In genomic region chr3:15768421-15769255, GRCh38 we compare ENCODE assay signal across 9 cellular contexts. TPM values are rescaled to one million over a fixed set of nuclear protein-coding genes. Genes with fewer than 3 reads are reported as not detected.
DNase-seq lines count a peak whose midpoint lies in the region; ATAC-seq and TF ChIP-seq lines count a peak whose summit lies in the region.
"Had no signal": no experiment of that assay in that cellular context is flagged by ENCODE, and none has a peak within 500 bp of the region (broad histone marks: within the 10 kb centered on the region; RNA-seq: fewer than 3 reads in every experiment).

No MANE protein-coding gene starts in this region.

- no peak for TF ChIP-seq CTCF in SK-N-SH (IDR thresholded peaks at IDR 0.05)

- no peaks in the 10 kb centered on the region for H3K27me3 ChIP-seq in BLaER1 treated with 17β-estradiol and CSF1 and Interleukin-3, amounts not matched to agents 10 nM and 100 nM
- no peaks in the 10 kb centered on the region for H3K27me3 ChIP-seq in SK-N-SH (ENCODE audit: insufficient read depth)

- peaks cover 24% of the 10 kb centered on the region for H3F3A ChIP-seq in SK-N-SH (replicated peaks; ENCODE audit: insufficient read depth)

- H3K4me2 ChIP-seq in BLaER1 treated with 17β-estradiol and CSF1 and Interleukin-3, amounts not matched to agents 10 nM and 100 nM = peak overlapping the region in 9 of 11 experiments; percentile 10 to 81 (median 60); a peak in 16 of 22 replicates
- H3K4me2 ChIP-seq in SK-N-SH = peak overlapping the region; percentile 62

- POLR2A ChIA-PET in SK-N-SH (lab: Yijun Ruan, JAX) = no interaction called here

- no peak for DNase-seq in SK-N-SH
- peak; percentile 91 for DNase-seq in fibroblast of the conjunctiva (ENCODE audit: low read depth)
- no peak for DNase-seq in stimulated activated naive B cell treated with anti-CD40 and anti-IgM and Interleukin-4, amounts not matched to agents 10 μg/mL and 1 μg/mL and 100 μg/mL, for 72 hours
- no peak for DNase-seq in T1000 (lab: John Stamatoyannopoulos, UW)
- no peak for DNase-seq in NCI-H1105 (lab: John Stamatoyannopoulos, UW)

- H3K4me1 ChIP-seq in BLaER1 treated with 17β-estradiol and CSF1 and Interleukin-3, amounts not matched to agents 10 nM and 100 nM = peaks cover 0 to 57% (median 25%) of the 10 kb centered on the region in 10 experiments; a peak in 15 of 20 replicates
- H3K4me1 ChIP-seq in SK-N-SH (ENCODE audit: control insufficient read depth in 1 of 2, insufficient read depth in 2 of 2, low read depth in 1 of 2, low read length in 1 of 2) = peaks cover 2 to 25% of the 10 kb centered on the region in 2 experiments; a peak in 3 of 4 replicates

- peak in 1 of 2 experiments; percentile 88; a peak in 2 of 4 replicates for TF ChIP-seq EP300 in SK-N-SH (IDR thresholded peaks at IDR 0.05; ENCODE audit: borderline replicate concordance in 1 of 2, low read depth in 1 of 2, low read length in 1 of 2)

- no peak overlapping the region for H2AFZ ChIP-seq in SK-N-SH (ENCODE audit: low read depth)

- peak overlapping the region; percentile 49 to 87 (median 64); a peak in 21 of 22 replicates for H3K27ac ChIP-seq in BLaER1 treated with 17β-estradiol and CSF1 and Interleukin-3, amounts not matched to agents 10 nM and 100 nM
- H3K27ac ChIP-seq in SK-N-SH (ENCODE audit: low read depth in 2 of 2, low read length in 1 of 2) = peak overlapping the region; percentile 74 to 92; a peak in 3 of 4 replicates

- H4K20me1 ChIP-seq in BLaER1 treated with 17β-estradiol and CSF1 and Interleukin-3, amounts not matched to agents 10 nM and 100 nM = peaks cover 0 to 71% (median 19%) of the 10 kb centered on the region in 11 experiments; a peak in 8 of 22 replicates
- H4K20me1 ChIP-seq in SK-N-SH (ENCODE audit: insufficient read depth) = no peaks in the 10 kb centered on the region; the same call in 1 of the 2 replicates

- TF ChIP-seq RAD21 in SK-N-SH (IDR thresholded peaks at IDR 0.05; ENCODE audit: low read length) = no peak

- H3K4me1 Mint-ChIP-seq in stimulated activated naive B cell treated with anti-CD40 and anti-IgM and Interleukin-4, amounts not matched to agents 10 μg/mL and 1 μg/mL and 100 μg/mL, for 72 hours = peaks cover 20 to 48% of the 10 kb centered on the region in 2 donors

- peak overlapping the region in 8 of 11 experiments; percentile 11 to 71 (median 60); a peak in 15 of 22 replicates for H3K9ac ChIP-seq in BLaER1 treated with 17β-estradiol and CSF1 and Interleukin-3, amounts not matched to agents 10 nM and 100 nM
- H3K9ac ChIP-seq in SK-N-SH = peak overlapping the region; percentile 54; the same call in 1 of the 2 replicates

- H3K27ac Mint-ChIP-seq in stimulated activated naive B cell treated with anti-CD40 and anti-IgM and Interleukin-4, amounts not matched to agents 10 μg/mL and 1 μg/mL and 100 μg/mL, for 72 hours = peak overlapping the region; percentile 82
- H3K27ac Mint-ChIP-seq: memory B cell had no signal

- H3K9me2 ChIP-seq in SK-N-SH = no peaks in the 10 kb centered on the region

- H3K9me3 ChIP-seq in BLaER1 treated with 17β-estradiol and CSF1 and Interleukin-3, amounts not matched to agents 10 nM and 100 nM (replicated peaks in 1 of 11) = peaks cover 0 to 11% (median 0%) of the 10 kb centered on the region in 11 experiments; a peak in 6 of 22 replicates
- H3K9me3 ChIP-seq in SK-N-SH = no peaks in the 10 kb centered on the region

- no peaks in the 10 kb centered on the region for H3K27me3 Mint-ChIP-seq in stimulated activated naive B cell treated with anti-CD40 and anti-IgM and Interleukin-4, amounts not matched to agents 10 μg/mL and 1 μg/mL and 100 μg/mL, for 72 hours
- H3K27me3 Mint-ChIP-seq: memory B cell had no signal

- peaks cover 17 to 39% of the 10 kb centered on the region in 2 donors for H3K36me3 Mint-ChIP-seq in stimulated activated naive B cell treated with anti-CD40 and anti-IgM and Interleukin-4, amounts not matched to agents 10 μg/mL and 1 μg/mL and 100 μg/mL, for 72 hours

- peaks cover 0 to 3% of the 10 kb centered on the region in 2 donors for H3K9me3 Mint-ChIP-seq in stimulated activated naive B cell treated with anti-CD40 and anti-IgM and Interleukin-4, amounts not matched to agents 10 μg/mL and 1 μg/mL and 100 μg/mL, for 72 hours
- H3K9me3 Mint-ChIP-seq: memory B cell had no signal

- CTCF ChIA-PET in SK-N-SH (lab: Yijun Ruan, JAX) = no interaction called here

- H3K4me3 ChIP-seq in BLaER1 treated with 17β-estradiol and CSF1 and Interleukin-3, amounts not matched to agents 10 nM and 100 nM = no peak overlapping the region; a peak in 2 of 20 replicates
- no peak overlapping the region; a peak in 1 of 4 replicates for H3K4me3 ChIP-seq in SK-N-SH (ENCODE audit: low read depth in 2 of 2, low read length in 1 of 2)

- H3K36me3 ChIP-seq in BLaER1 treated with 17β-estradiol and CSF1 and Interleukin-3, amounts not matched to agents 10 nM and 100 nM = peaks cover 19 to 98% (median 74%) of the 10 kb centered on the region in 11 experiments; a peak in 21 of 22 replicates
- H3K36me3 ChIP-seq in SK-N-SH (replicated peaks in 1 of 2; ENCODE audit: control insufficient read depth in 1 of 2, insufficient read depth in 2 of 2, low read length in 1 of 2) = peaks cover 26 to 75% of the 10 kb centered on the region in 2 experiments

- WGBS in SK-N-SH (ENCODE audit: low lambda C conversion rate) = 61% methylated on average over 5 of the region's 5 CpGs

- ATAC-seq in GM19043 (IDR thresholded peaks at IDR 0.05; ENCODE audit: low read depth, unreplicated experiment) (peak; percentile 90), HG03280 (IDR thresholded peaks at IDR 0.05; ENCODE audit: unreplicated experiment) (peak; percentile 59)
- peak; percentile 93 for ATAC-seq in stimulated activated naive B cell treated with anti-CD40 and anti-IgM and Interleukin-4, amounts not matched to agents 10 μg/mL and 1 μg/mL and 100 μg/mL, for 72 hours (replicated peaks)

- H3K79me2 ChIP-seq in SK-N-SH (ENCODE audit: insufficient read depth) = peaks cover 97% of the 10 kb centered on the region

- peak overlapping the region; percentile 20 to 47 for H3K4me3 Mint-ChIP-seq in stimulated activated naive B cell treated with anti-CD40 and anti-IgM and Interleukin-4, amounts not matched to agents 10 μg/mL and 1 μg/mL and 100 μg/mL, for 72 hours
- H3K4me3 Mint-ChIP-seq: memory B cell had no signal

TF ChIP-seq in SK-N-SH, 30 proteins besides CTCF, POLR2A, EP300 and RAD21 (continues in another document):
- TF ChIP-seq MAX (IDR thresholded peaks at IDR 0.05; ENCODE audit: low read depth) (peak; percentile 49; the same call in 1 of the 2 replicates), GATA2 (CRISPR knock-in tag; IDR thresholded peaks at IDR 0.05) (no peak), FOXM1 (IDR thresholded peaks at IDR 0.05; ENCODE audit: low read depth) (peak; percentile 92), TEAD4 (IDR thresholded peaks at IDR 0.05; ENCODE audit: borderline replicate concordance, insufficient read depth) (peak; percentile 93), GABPA (IDR thresholded peaks at IDR 0.05; ENCODE audit: low read depth) (0 out of 2 replicates have a peak, but pooled peaks have one; percentile 14), MEF2A (IDR thresholded peaks at IDR 0.05; ENCODE audit: borderline replicate concordance, low read depth) (peak; percentile 57), EZH2phosphoT487 (IDR thresholded peaks at IDR 0.05; ENCODE audit: borderline replicate concordance, low read depth) (no peak), SMC3 (IDR thresholded peaks at IDR 0.05; ENCODE audit: low read depth, low read length) (no peak), TCF12 (IDR thresholded peaks at IDR 0.05) (peak; percentile 89)
- TF ChIP-seq, protein P1, sequence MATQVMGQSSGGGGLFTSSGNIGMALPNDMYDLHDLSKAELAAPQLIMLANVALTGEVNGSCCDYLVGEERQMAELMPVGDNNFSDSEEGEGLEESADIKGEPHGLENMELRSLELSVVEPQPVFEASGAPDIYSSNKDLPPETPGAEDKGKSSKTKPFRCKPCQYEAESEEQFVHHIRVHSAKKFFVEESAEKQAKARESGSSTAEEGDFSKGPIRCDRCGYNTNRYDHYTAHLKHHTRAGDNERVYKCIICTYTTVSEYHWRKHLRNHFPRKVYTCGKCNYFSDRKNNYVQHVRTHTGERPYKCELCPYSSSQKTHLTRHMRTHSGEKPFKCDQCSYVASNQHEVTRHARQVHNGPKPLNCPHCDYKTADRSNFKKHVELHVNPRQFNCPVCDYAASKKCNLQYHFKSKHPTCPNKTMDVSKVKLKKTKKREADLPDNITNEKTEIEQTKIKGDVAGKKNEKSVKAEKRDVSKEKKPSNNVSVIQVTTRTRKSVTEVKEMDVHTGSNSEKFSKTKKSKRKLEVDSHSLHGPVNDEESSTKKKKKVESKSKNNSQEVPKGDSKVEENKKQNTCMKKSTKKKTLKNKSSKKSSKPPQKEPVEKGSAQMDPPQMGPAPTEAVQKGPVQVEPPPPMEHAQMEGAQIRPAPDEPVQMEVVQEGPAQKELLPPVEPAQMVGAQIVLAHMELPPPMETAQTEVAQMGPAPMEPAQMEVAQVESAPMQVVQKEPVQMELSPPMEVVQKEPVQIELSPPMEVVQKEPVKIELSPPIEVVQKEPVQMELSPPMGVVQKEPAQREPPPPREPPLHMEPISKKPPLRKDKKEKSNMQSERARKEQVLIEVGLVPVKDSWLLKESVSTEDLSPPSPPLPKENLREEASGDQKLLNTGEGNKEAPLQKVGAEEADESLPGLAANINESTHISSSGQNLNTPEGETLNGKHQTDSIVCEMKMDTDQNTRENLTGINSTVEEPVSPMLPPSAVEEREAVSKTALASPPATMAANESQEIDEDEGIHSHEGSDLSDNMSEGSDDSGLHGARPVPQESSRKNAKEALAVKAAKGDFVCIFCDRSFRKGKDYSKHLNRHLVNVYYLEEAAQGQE (IDR thresholded peaks at IDR 0.05; ENCODE audit: low read depth, low read length) = no peak
- TF ChIP-seq, protein P2, sequence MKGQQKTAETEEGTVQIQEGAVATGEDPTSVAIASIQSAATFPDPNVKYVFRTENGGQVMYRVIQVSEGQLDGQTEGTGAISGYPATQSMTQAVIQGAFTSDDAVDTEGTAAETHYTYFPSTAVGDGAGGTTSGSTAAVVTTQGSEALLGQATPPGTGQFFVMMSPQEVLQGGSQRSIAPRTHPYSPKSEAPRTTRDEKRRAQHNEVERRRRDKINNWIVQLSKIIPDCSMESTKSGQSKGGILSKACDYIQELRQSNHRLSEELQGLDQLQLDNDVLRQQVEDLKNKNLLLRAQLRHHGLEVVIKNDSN (IDR thresholded peaks at IDR 0.05; ENCODE audit: borderline replicate concordance, low read depth) = no peak

RNA-seq across cellular contexts. Expression of gene ANKRD28, which starts 29.1 kb away (rescaled TPM):
- polyA plus RNA-seq in SK-N-SH (2012; rRNA removed) = 74.8 and 102 TPM in 2 replicates
- polyA plus RNA-seq in SK-N-SH (2012; cell fraction: cytosol; rRNA removed) = 63.3 and 73.0 TPM in 2 replicates
- 95.3 and 194 TPM in 2 replicates for polyA plus RNA-seq in SK-N-SH (2012; cell fraction: nucleus; rRNA removed)
